ENCODE assay signal across 1 cellular context in genomic region chr12:113524495-113524894, GRCh38.
TF ChIP-seq lines count a peak whose summit lies in the region.

No MANE protein-coding gene starts in this region.

TF ChIP-seq in H1, 55 proteins besides CTCF, POLR2A, EP300 and RAD21 (continued from another document):
- TF ChIP-seq GTF2F1 (IDR thresholded peaks at IDR 0.05; ENCODE audit: borderline replicate concordance, low read depth, low read length) (no peak), SUZ12 (IDR thresholded peaks at IDR 0.05; ENCODE audit: low read length) (no peak), FOSL1 (IDR thresholded peaks at IDR 0.05; ENCODE audit: insufficient read depth, low read depth, low read length) (no peak), SP2 (IDR thresholded peaks at IDR 0.05; ENCODE audit: low read length) (no peak), JUN (IDR thresholded peaks at IDR 0.05; ENCODE audit: low read depth, low read length) (no peak), GABPA (IDR thresholded peaks at IDR 0.05; ENCODE audit: borderline replicate concordance, insufficient read depth, low read length) (no peak), CTBP2 (IDR thresholded peaks at IDR 0.05; ENCODE audit: borderline replicate concordance, insufficient read depth, insufficient read length, low read length) (no peak), RFX5 (IDR thresholded peaks at IDR 0.05; ENCODE audit: borderline replicate concordance, low read depth, low read length) (no peak), BCL11A (IDR thresholded peaks at IDR 0.05; ENCODE audit: low read depth in 2 of 2, low read length in 2 of 2) (no peak), ATF2 (IDR thresholded peaks at IDR 0.05; ENCODE audit: low read length) (no peak), SIN3A (conservative IDR thresholded peaks at IDR 0.05 in 1 of 2, IDR thresholded peaks at IDR 0.05 in 1 of 2; ENCODE audit: low read depth in 1 of 2, low read length in 2 of 2) (no peak), CHD7 (IDR thresholded peaks at IDR 0.05; ENCODE audit: insufficient replicate concordance, low read length) (no peak), CEBPB (IDR thresholded peaks at IDR 0.05; ENCODE audit: low read depth, low read length) (no peak)
- TF ChIP-seq, protein P1, sequence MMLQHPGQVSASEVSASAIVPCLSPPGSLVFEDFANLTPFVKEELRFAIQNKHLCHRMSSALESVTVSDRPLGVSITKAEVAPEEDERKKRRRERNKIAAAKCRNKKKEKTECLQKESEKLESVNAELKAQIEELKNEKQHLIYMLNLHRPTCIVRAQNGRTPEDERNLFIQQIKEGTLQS (IDR thresholded peaks at IDR 0.05; ENCODE audit: insufficient read depth, low read depth, low read length), result no peak
- TF ChIP-seq, protein P2, sequence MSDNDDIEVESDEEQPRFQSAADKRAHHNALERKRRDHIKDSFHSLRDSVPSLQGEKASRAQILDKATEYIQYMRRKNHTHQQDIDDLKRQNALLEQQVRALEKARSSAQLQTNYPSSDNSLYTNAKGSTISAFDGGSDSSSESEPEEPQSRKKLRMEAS (IDR thresholded peaks at IDR 0.05), result no peak
